ENCODE assay signal across 20 cellular contexts in the genomic region with DNA sequence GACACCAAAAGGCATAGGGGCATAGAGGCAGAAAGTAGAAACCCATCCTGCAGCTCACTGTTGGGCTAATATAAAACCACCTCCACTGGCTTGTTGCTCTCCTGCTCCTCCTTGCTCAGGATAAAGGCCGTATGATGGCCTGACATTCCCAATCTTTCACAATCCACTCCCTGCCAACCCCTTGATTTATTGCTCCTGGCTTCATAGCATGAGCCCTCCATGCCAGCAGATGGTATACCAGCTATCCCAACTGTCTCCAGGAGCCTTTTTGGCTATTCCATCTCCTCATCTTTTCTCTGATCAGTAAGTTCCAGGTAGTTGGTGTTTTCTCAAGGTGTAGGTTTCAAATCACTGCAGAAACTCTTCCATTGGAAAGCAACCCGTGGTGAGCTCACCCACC.
DNase-seq lines count a peak whose midpoint lies in the region; ATAC-seq and TF ChIP-seq lines count a peak whose summit lies in the region.
"Had no signal": no experiment of that assay in that cellular context is flagged by ENCODE, and none has a peak within 500 bp of the region (broad histone marks: within the 10 kb centered on the region; RNA-seq: fewer than 3 reads in every experiment).

No MANE protein-coding gene starts in this region.

- H3K4me3 Mint-ChIP-seq in nephron progenitor cell, result no peak overlapping the region
- H3K4me3 Mint-ChIP-seq: B cell; CD4-positive, alpha-beta T cell; CD8-positive, alpha-beta T cell had no signal

- in situ Hi-C loops in G401 (cut with HindIII; ENCODE audit: low sequenced_read_pairs), result no loop called here

- H3K4me1 Mint-ChIP-seq in nephron progenitor cell, result peaks cover 27% of the 10 kb centered on the region
- H3K4me1 Mint-ChIP-seq: B cell had no signal

- DNase-seq in DMS 273 (lab: John Stamatoyannopoulos, UW; ENCODE audit: unreplicated experiment) (peak; percentile 55), DMS 273 treated with DMSO at 0.1 percent for 48 hours (lab: John Stamatoyannopoulos, UW) (no peak), G401 (ENCODE audit: low spot score) (peak; percentile 71), cerebellar cortex (ENCODE audit: low spot score) (peak; percentile 65), nephron progenitor cell (no peak), cortex of kidney (lab: John Stamatoyannopoulos, UW) (no peak)
- DNase-seq: AML-193; Caco-2; Calu3; CD4-positive, alpha-beta T cell; CD8-positive, alpha-beta T cell; DMS153; DMS53; DMS79; DND-41; EL; GF-D8 had no signal

- peaks cover 10% of the 10 kb centered on the region for H3K36me3 Mint-ChIP-seq in nephron progenitor cell (ENCODE audit: low read depth)
- H3K36me3 Mint-ChIP-seq: CD8-positive, alpha-beta T cell had no signal

- H3K9me3 Mint-ChIP-seq in nephron progenitor cell, result no peaks in the 10 kb centered on the region
- H3K9me3 Mint-ChIP-seq: CD4-positive, alpha-beta T cell; CD8-positive, alpha-beta T cell had no signal

- TF ChIP-seq CTCF in nephron progenitor cell (IDR thresholded peaks at IDR 0.05), result no peak

- no peak for ATAC-seq in GM19328 (IDR thresholded peaks at IDR 0.05; ENCODE audit: unreplicated experiment)
- ATAC-seq: A549; CD8-positive, alpha-beta T cell had no signal

- H3K27me3 Mint-ChIP-seq in nephron progenitor cell (ENCODE audit: low read depth, poor library complexity), result no peaks in the 10 kb centered on the region

- peak overlapping the region; percentile 14 for H3K27ac Mint-ChIP-seq in nephron progenitor cell
- H3K27ac Mint-ChIP-seq: B cell; CD4-positive, alpha-beta T cell; CD8-positive, alpha-beta T cell had no signal

Comparison
In these comparisons a context has a peak if more than half of its experiments do, and no peak if none do; other contexts are left out.
1. DNase-seq: peak in DMS 273 (single experiment), G401 (single experiment) and cerebellar cortex (single experiment); none in DMS 273 treated with DMSO at 0.1 percent for 48 hours (single experiment), nephron progenitor cell (single experiment) and cortex of kidney (single experiment).